ENCODE assay signal across 16 cellular contexts in genomic region chr10:62699148-62699547, GRCh38.
A peak's percentile ranks its signal among the peaks of the same experiment; 100 is the strongest.
DNase-seq lines count a peak whose midpoint lies in the region; ATAC-seq and TF ChIP-seq lines count a peak whose summit lies in the region.
"Had no signal": no experiment of that assay in that cellular context is flagged by ENCODE, and none has a peak within 500 bp of the region (broad histone marks: within the 10 kb centered on the region; RNA-seq: fewer than 3 reads in every experiment).

No MANE protein-coding gene starts in this region.

- H3K4me2 ChIP-seq in Karpas-422 (ENCODE audit: low read depth, low read length, poor library complexity, severe bottlenecking) (no peak overlapping the region), PC-3 (ENCODE audit: low read length) (no peak overlapping the region)
- H3K4me2 ChIP-seq: A549 had no signal

- DNase-seq in DMS53 (lab: John Stamatoyannopoulos, UW) (peak; percentile 20), DMS53 treated with DMSO at 0.1 percent for 48 hours (lab: John Stamatoyannopoulos, UW; ENCODE audit: unreplicated experiment) (no peak), Karpas-422 (peak; percentile 11), PC-3 (peak; percentile 33), fibroblast of mammary gland (ENCODE audit: low read depth) (peak; percentile 1), CD14-positive monocyte (ENCODE audit: low spot score) (no peak)
- DNase-seq: AML-193; CD4-positive, alpha-beta memory T cell; GM23248; HFFc6 had no signal

- peaks cover 8% of the 10 kb centered on the region for H3K4me1 Mint-ChIP-seq in CD14-positive monocyte

- CTCF ChIA-PET in PC-3 (lab: Charles Lee) = no interaction called here

- H3K36me3 Mint-ChIP-seq in CD14-positive monocyte = peaks cover 0 to 2% of the 10 kb centered on the region in 2 donors

- no peak overlapping the region for H3K4me3 Mint-ChIP-seq in CD14-positive monocyte
- H3K4me3 Mint-ChIP-seq: CD4-positive, alpha-beta memory T cell; HFFc6 had no signal

- no peak overlapping the region for H3K4me3 ChIP-seq in Karpas-422 (ENCODE audit: low read length)
- no peak overlapping the region for H3K4me3 ChIP-seq in PC-3 (ENCODE audit: low read length)
- H3K4me3 ChIP-seq in fibroblast of mammary gland (ENCODE audit: control insufficient read depth, low read depth, low read length) = no peak overlapping the region
- H3K4me3 ChIP-seq: A549, GM23248, HAP-1 had no signal

- intact Hi-C loops in PC-3 (cut with micrococcal nuclease) (no loop called here), CD14-positive monocyte (cut with micrococcal nuclease) (loop anchor here in 1 of 2 donors (10.0 kb wide), 1 partner anchor 96 kb away; no protein-coding TSS in a partner anchor)

- H3K4me1 ChIP-seq in Karpas-422 (ENCODE audit: low read length) = peaks cover 1% of the 10 kb centered on the region
- H3K4me1 ChIP-seq in PC-3 (ENCODE audit: insufficient read depth, low read length) = no peaks in the 10 kb centered on the region
- H3K4me1 ChIP-seq: A549, HAP-1 had no signal

- no peak overlapping the region for H3K27ac ChIP-seq in Karpas-422 (ENCODE audit: low read length)
- H3K27ac ChIP-seq in PC-3 (ENCODE audit: low read length) = no peak overlapping the region
- H3K27ac ChIP-seq: 22Rv1, A549, C4-2B, GM23248 had no signal

- H3K9me3 Mint-ChIP-seq in CD14-positive monocyte = peaks cover 24 to 39% (median 29%) of the 10 kb centered on the region in 7 donors

- TF ChIP-seq CTCF in PC-3 (conservative IDR thresholded peaks at IDR 0.05; ENCODE audit: low read depth, low read length) (no peak), fibroblast of mammary gland (conservative IDR thresholded peaks at IDR 0.05; ENCODE audit: control insufficient read depth, insufficient read depth, low read depth, low read length) (no peak), CD14-positive monocyte (IDR thresholded peaks at IDR 0.05) (no peak)

- no peaks in the 10 kb centered on the region for H3K79me2 ChIP-seq in Karpas-422 (ENCODE audit: low read length)
- H3K79me2 ChIP-seq in PC-3 (ENCODE audit: low read length) = no peaks in the 10 kb centered on the region

- no peaks in the 10 kb centered on the region; the same call in none of the 2 replicates for H3K9me2 ChIP-seq in Karpas-422 (replicated peaks; ENCODE audit: insufficient read depth, low read length)
- H3K9me2 ChIP-seq in PC-3 (replicated peaks; ENCODE audit: low read length) = no peaks in the 10 kb centered on the region

- no peak for ATAC-seq in PC-3
- ATAC-seq in HG03342 (IDR thresholded peaks at IDR 0.05; ENCODE audit: unreplicated experiment) = no peak
- ATAC-seq in HG03159 (IDR thresholded peaks at IDR 0.05; ENCODE audit: unreplicated experiment) = no peak
- ATAC-seq: A549 had no signal

- H4K20me1 ChIP-seq in Karpas-422 (ENCODE audit: insufficient read depth, low read depth, low read length) = no peaks in the 10 kb centered on the region
- H4K20me1 ChIP-seq in PC-3 (ENCODE audit: low read length) = no peaks in the 10 kb centered on the region

- H3F3A ChIP-seq in PC-3 (ENCODE audit: low read length, unreplicated experiment) = no peaks in the 10 kb centered on the region

- H2AFZ ChIP-seq in Karpas-422 (ENCODE audit: low read length) (no peak overlapping the region), PC-3 (ENCODE audit: low read length) (no peak overlapping the region)
- H2AFZ ChIP-seq: GM23248 had no signal

- H3K27me3 ChIP-seq in Karpas-422 (ENCODE audit: low read length) (0 out of 2 replicates have a peak, but pooled peaks cover 2% of the 10 kb centered on the region), PC-3 (ENCODE audit: low read length) (no peaks in the 10 kb centered on the region)

- no peaks in the 10 kb centered on the region for H3K9me3 ChIP-seq in Karpas-422 (ENCODE audit: low read length)
- H3K9me3 ChIP-seq in PC-3 (ENCODE audit: low read length) = peaks cover 28% of the 10 kb centered on the region
- H3K9me3 ChIP-seq: HAP-1 had no signal

- H3K27ac Mint-ChIP-seq in CD14-positive monocyte = no peak overlapping the region
- H3K27ac Mint-ChIP-seq: HFFc6 had no signal

- H3K36me3 ChIP-seq in Karpas-422 (ENCODE audit: insufficient read depth, low read length) = no peaks in the 10 kb centered on the region
- peaks cover 10% of the 10 kb centered on the region; the same call in 1 of the 2 replicates for H3K36me3 ChIP-seq in PC-3 (ENCODE audit: low read depth, low read length)
- H3K36me3 ChIP-seq: HAP-1 had no signal

- H3K27me3 Mint-ChIP-seq in CD14-positive monocyte (ENCODE audit: low read depth in 3 of 3) = peaks cover 0 to 2% (median 0%) of the 10 kb centered on the region in 3 donors

- no TSS peak for BruUV-seq in PC-3 (replicated peaks; lab: Mats Ljungman, UMichigan)

- H3K9ac ChIP-seq in Karpas-422 (ENCODE audit: low read length) (no peak overlapping the region), PC-3 (ENCODE audit: low read length) (no peak overlapping the region)
- H3K9ac ChIP-seq: GM23248 had no signal

- POLR2A ChIA-PET in PC-3 (lab: Charles Lee; ENCODE audit: unreplicated experiment) = no interaction called here

Comparison
In these comparisons a context has a peak if more than half of its experiments do, and no peak if none do; other contexts are left out.
1. DNase-seq: peak in DMS53 (single experiment), Karpas-422 (single experiment), PC-3 (single experiment) and fibroblast of mammary gland (single experiment); none in DMS53 treated with DMSO at 0.1 percent for 48 hours (single experiment) and CD14-positive monocyte (single experiment).